ENCODE assay signal across 11 cellular contexts in the genomic region with DNA sequence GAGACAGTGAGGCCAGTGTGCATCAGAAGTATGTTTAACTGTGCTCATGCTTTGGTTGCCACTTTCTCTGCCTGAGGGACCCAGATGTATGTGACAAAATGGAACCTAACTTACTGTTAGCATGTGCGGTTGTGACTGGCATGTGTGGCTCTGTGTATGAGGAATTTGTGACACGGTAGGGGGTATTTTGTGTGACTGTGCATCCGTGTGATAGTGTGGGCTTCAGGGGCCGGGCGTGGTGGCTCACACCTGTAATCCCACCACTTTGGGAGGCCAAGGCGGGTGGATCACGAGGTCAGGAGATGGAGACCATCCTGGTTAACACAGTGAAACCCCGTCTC. TPM values are rescaled to one million over a fixed set of nuclear protein-coding genes. Genes with fewer than 3 reads are reported as not detected.
A peak's percentile ranks its signal among the peaks of the same experiment; 100 is the strongest.
DNase-seq lines count a peak whose midpoint lies in the region; ATAC-seq and TF ChIP-seq lines count a peak whose summit lies in the region.
"Not testable (repeated sequence)": the region's sequence is repeated elsewhere in the genome, so short reads cannot be mapped to it uniquely, and the experiment has no call there.
"Had no signal": no experiment of that assay in that cellular context is flagged by ENCODE, and none has a peak within 500 bp of the region (broad histone marks: within the 10 kb centered on the region; RNA-seq: fewer than 3 reads in every experiment).

No MANE protein-coding gene starts in this region.

- H3K36me3 ChIP-seq in esophagus (ENCODE audit: control insufficient read depth in 2 of 2, insufficient read depth in 2 of 2, low read length in 1 of 2); left lung; subcutaneous abdominal adipose tissue (ENCODE audit: control insufficient read depth in 5 of 5, insufficient read depth in 5 of 5, low read length in 5 of 5): not testable (repeated sequence)

- H3K4me1 ChIP-seq in esophagus (ENCODE audit: control insufficient read depth in 2 of 2, insufficient read depth in 2 of 2, low read length in 1 of 2) (peaks cover 7 to 11% of the 10 kb centered on the region in 2 donors), left lung (peaks cover 5 to 26% of the 10 kb centered on the region in 2 donors), subcutaneous abdominal adipose tissue (ENCODE audit: control insufficient read depth in 5 of 5, insufficient read depth in 5 of 5, low read length in 5 of 5) (peaks cover 4 to 31% (median 29%) of the 10 kb centered on the region in 5 donors)

- in situ Hi-C loops in astrocyte of the cerebellum (cut with HindIII; ENCODE audit: low sequenced_read_pairs), result loop anchor here (10.0 kb wide), 1 partner anchor 76 kb away; no protein-coding TSS in a partner anchor

- not testable (repeated sequence) for ATAC-seq in activated B cell treated with CpG ODN at 0.5 μM for 24 hours (ENCODE audit: low read depth); left lung

- H3K9me3 ChIP-seq in esophagus (ENCODE audit: control insufficient read depth in 2 of 2, insufficient read depth in 1 of 2, low read depth in 1 of 2, low read length in 1 of 2); left lung; subcutaneous abdominal adipose tissue (ENCODE audit: control insufficient read depth in 5 of 5, low read length in 5 of 5): not testable (repeated sequence)

- WGBS in esophagus, 2 donors, result 78 to 82% methylated on average over 8 of the region's 8 CpGs

- not testable (repeated sequence) for H3K9me3 Mint-ChIP-seq in CD14-positive monocyte; IgD-negative memory B cell; activated B cell treated with CpG ODN at 0.5 μM for 24 hours; osteocyte (ENCODE audit: unreplicated experiment)

- POLR2A ChIA-PET in activated B cell treated with CpG ODN at 0.5 μM for 24 hours (lab: Charles Lee), result not testable (repeated sequence)

- intact Hi-C loops in CD14-positive monocyte (cut with micrococcal nuclease); left lung (cut with DNase I): not testable (repeated sequence)
- intact Hi-C loops in activated B cell treated with CpG ODN at 0.5 μM for 24 hours (cut with micrococcal nuclease), result loop anchor here (2.0 kb wide), 1 partner anchor 16 kb away; a partner anchor contains a TSS

- H3K36me3 Mint-ChIP-seq in CD14-positive monocyte; IgD-negative memory B cell; activated B cell treated with CpG ODN at 0.5 μM for 24 hours (ENCODE audit: low read depth); osteocyte (ENCODE audit: unreplicated experiment): not testable (repeated sequence)

- H3K27me3 ChIP-seq in esophagus (ENCODE audit: control insufficient read depth in 1 of 2, insufficient read depth in 2 of 2, low read length in 2 of 2), result not testable (repeated sequence)
- H3K27me3 ChIP-seq in left lung (peaks cover 16 to 48% of the 10 kb centered on the region in 2 donors), subcutaneous abdominal adipose tissue (ENCODE audit: control insufficient read depth in 5 of 5, insufficient read depth in 4 of 5, low read length in 5 of 5) (peaks cover 0 to 16% (median 9%) of the 10 kb centered on the region in 5 donors)

- DNase-seq in CD14-positive monocyte (ENCODE audit: low spot score); activated B cell treated with CpG ODN at 0.5 μM for 24 hours; astrocyte of the cerebellum (ENCODE audit: low read depth); left lung; osteocyte (ENCODE audit: extremely low spot score, unreplicated experiment): not testable (repeated sequence)

- not testable (repeated sequence) for H3K27ac ChIP-seq in esophagus (ENCODE audit: low read depth in 2 of 2, low read length in 1 of 2); left lung; subcutaneous abdominal adipose tissue (ENCODE audit: low read depth, low read length)

- not testable (repeated sequence) for H3K9ac ChIP-seq in subcutaneous abdominal adipose tissue (ENCODE audit: low read length in 5 of 5)

- not testable (repeated sequence) for TF ChIP-seq CTCF in CD14-positive monocyte (IDR thresholded peaks at IDR 0.05); activated B cell treated with CpG ODN at 0.5 μM for 24 hours (IDR thresholded peaks at IDR 0.05); astrocyte of the cerebellum (IDR thresholded peaks at IDR 0.05; ENCODE audit: low read depth, low read length, missing control alignments); left lung (IDR thresholded peaks at IDR 0.05); osteocyte (IDR thresholded peaks at IDR 0.05)

- CTCF ChIA-PET in activated B cell treated with CpG ODN at 0.5 μM for 24 hours (lab: Charles Lee), result not testable (repeated sequence)

- H3K27ac Mint-ChIP-seq in CD14-positive monocyte (peak overlapping the region in 2 of 7 donors; percentile 26 to 73), IgD-negative memory B cell (peak overlapping the region in 1 of 3 donors; percentile 84)
- not testable (repeated sequence) for H3K27ac Mint-ChIP-seq in activated B cell treated with CpG ODN at 0.5 μM for 24 hours; osteocyte (ENCODE audit: unreplicated experiment)

- H3K4me3 Mint-ChIP-seq in CD14-positive monocyte, result peak overlapping the region; percentile 73 to 93
- H3K4me3 Mint-ChIP-seq in IgD-negative memory B cell, result peak overlapping the region; percentile 75 to 90 (median 80)
- peak overlapping the region; percentile 69 for H3K4me3 Mint-ChIP-seq in activated B cell treated with CpG ODN at 0.5 μM for 24 hours
- H3K4me3 Mint-ChIP-seq in osteocyte (ENCODE audit: unreplicated experiment), result peak overlapping the region; percentile 52

- H3K4me3 ChIP-seq in astrocyte of the cerebellum (ENCODE audit: low read depth, low read length) (peak overlapping the region; percentile 33), esophagus (ENCODE audit: low read depth in 1 of 2, low read length in 2 of 2) (peak overlapping the region; percentile 44 to 56), left lung (peak overlapping the region; percentile 24 to 28), subcutaneous abdominal adipose tissue (ENCODE audit: low read depth in 1 of 5, low read length in 5 of 5) (peak overlapping the region; percentile 58 to 72 (median 62))

- H3K27me3 Mint-ChIP-seq in CD14-positive monocyte (ENCODE audit: low read depth in 3 of 3) (peaks cover 23 to 30% (median 27%) of the 10 kb centered on the region in 3 donors), IgD-negative memory B cell (peaks cover 20% of the 10 kb centered on the region), activated B cell treated with CpG ODN at 0.5 μM for 24 hours (peaks cover 33% of the 10 kb centered on the region), osteocyte (ENCODE audit: unreplicated experiment) (peaks cover 57% of the 10 kb centered on the region)

- peaks cover 34% of the 10 kb centered on the region for H3K4me1 Mint-ChIP-seq in CD14-positive monocyte
- H3K4me1 Mint-ChIP-seq in IgD-negative memory B cell, result peaks cover 3 to 12% (median 11%) of the 10 kb centered on the region in 3 donors
- H3K4me1 Mint-ChIP-seq in activated B cell treated with CpG ODN at 0.5 μM for 24 hours, result peaks cover 19% of the 10 kb centered on the region
- peaks cover 13% of the 10 kb centered on the region for H3K4me1 Mint-ChIP-seq in osteocyte (ENCODE audit: unreplicated experiment)

RNA-seq across cellular contexts. Expression of a gene that starts 0.4 kb away (rescaled TPM):
- polyA plus RNA-seq in CD14-positive monocyte (not detected), IgD-negative memory B cell (not detected), esophagus (1 to 10 TPM; 2.4 to 3.4 TPM)
- total RNA-seq in activated B cell treated with CpG ODN at 0.5 μM for 24 hours (0.17 and 0.31 TPM in 2 replicates), left lung (1 to 10 TPM; 2.8 to 3.4 TPM), osteocyte (1.2 and 1.9 TPM in 2 replicates)

RNA-seq across cellular contexts. Expression of a gene that starts 4.3 kb away (rescaled TPM):
- under 1 TPM; 0.08 to 0.25 TPM for polyA plus RNA-seq in CD14-positive monocyte
- 0.35 TPM for polyA plus RNA-seq in IgD-negative memory B cell
- 0.20 and 1.1 TPM in 2 replicates for total RNA-seq in activated B cell treated with CpG ODN at 0.5 μM for 24 hours
- polyA plus RNA-seq in esophagus, result under 1 TPM; 0.08 to 0.31 TPM
- total RNA-seq in left lung, result not detected
- 0.48 TPM in 1 of 2 replicates, not detected in the other for total RNA-seq in osteocyte
- total RNA-seq: K562, PC-9 had no signal

RNA-seq across cellular contexts. Expression of a gene that starts 15.1 kb away (rescaled TPM):
- polyA plus RNA-seq in CD14-positive monocyte, result 10 to 100 TPM; 70.0 to 78.2 TPM
- 62.2 TPM for polyA plus RNA-seq in IgD-negative memory B cell
- 38.6 and 38.7 TPM in 2 replicates for total RNA-seq in activated B cell treated with CpG ODN at 0.5 μM for 24 hours
- 10 to 100 TPM; 24.1 to 29.7 TPM for polyA plus RNA-seq in esophagus
- 10 to 100 TPM; 50.8 to 65.3 TPM for total RNA-seq in left lung
- total RNA-seq in osteocyte, result 42.7 and 46.3 TPM in 2 replicates

RNA-seq across cellular contexts. Expression of a gene that starts 19.9 kb away (rescaled TPM):
- polyA plus RNA-seq in CD14-positive monocyte, result not detected
- not detected for polyA plus RNA-seq in IgD-negative memory B cell
- not detected in 2 replicates for total RNA-seq in activated B cell treated with CpG ODN at 0.5 μM for 24 hours
- not detected for polyA plus RNA-seq in esophagus
- total RNA-seq in left lung, result not detected
- total RNA-seq in osteocyte, result not detected in 2 replicates
- total RNA-seq: K562, occipital lobe, PC-9 had no signal
- polyA plus RNA-seq: K562 had no signal

RNA-seq across cellular contexts. Expression of a gene that starts 29.5 kb away (rescaled TPM):
- polyA plus RNA-seq in CD14-positive monocyte (not detected), IgD-negative memory B cell (not detected), esophagus (under 1 TPM in 1 of 2 donors, not detected in 1; 0.02 TPM)
- total RNA-seq in activated B cell treated with CpG ODN at 0.5 μM for 24 hours (0.07 TPM in 1 of 2 replicates, not detected in the other), left lung (under 1 TPM; 0.08 to 0.50 TPM), osteocyte (not detected in 2 replicates)
- total RNA-seq: occipital lobe, PC-9 had no signal
- polyA plus RNA-seq: K562 had no signal
